ENCODE assay signal across 9 cellular contexts in genomic region chr1:178038372-178038771, GRCh38. TPM values are rescaled to one million over a fixed set of nuclear protein-coding genes. Genes with fewer than 3 reads are reported as not detected.
A peak's percentile ranks its signal among the peaks of the same experiment; 100 is the strongest.
DNase-seq lines count a peak whose midpoint lies in the region; ATAC-seq, FAIRE-seq and TF ChIP-seq lines count a peak whose summit lies in the region.
"Had no signal": no experiment of that assay in that cellular context is flagged by ENCODE, and none has a peak within 500 bp of the region (broad histone marks: within the 10 kb centered on the region; RNA-seq: fewer than 3 reads in every experiment).

No MANE protein-coding gene starts in this region.

- no peak for TF ChIP-seq CTCF in HFF-Myc (IDR thresholded peaks at IDR 0.05; ENCODE audit: low read depth, low read length, missing control alignments)
- TF ChIP-seq CTCF in bronchial epithelial cell (IDR thresholded peaks at IDR 0.05; ENCODE audit: insufficient read depth, low read length, severe bottlenecking): no peak
- no peak for TF ChIP-seq CTCF in liver (IDR thresholded peaks at IDR 0.05; ENCODE audit: low read depth, low read length, missing input control)

- peak overlapping the region; percentile 72 to 84 for H3K9ac ChIP-seq in liver (ENCODE audit: low read depth in 1 of 2, low read length in 2 of 2)

- DNase-seq in HFF-Myc (ENCODE audit: extremely low read depth, low read depth) (no peak), bronchial epithelial cell (ENCODE audit: low read depth) (no peak), small intestine (no peak), LoVo (ENCODE audit: low spot score) (no peak), CD1c-positive myeloid dendritic cell (ENCODE audit: extremely low spot score) (no peak), DMS79 treated with DMSO at 0.1 percent for 48 hours (lab: John Stamatoyannopoulos, UW) (no peak)

- H3K27me3 ChIP-seq in bronchial epithelial cell (ENCODE audit: control insufficient read depth, insufficient read depth, low read length) (no peaks in the 10 kb centered on the region), liver (ENCODE audit: control insufficient read depth in 4 of 4, insufficient read depth in 4 of 4, low read length in 3 of 4) (no peaks in the 10 kb centered on the region), small intestine (ENCODE audit: control insufficient read depth in 2 of 2, insufficient read depth in 2 of 2, low read length in 2 of 2) (no peaks in the 10 kb centered on the region)

- peak overlapping the region; percentile 74 to 87 for H3K27ac ChIP-seq in liver (ENCODE audit: low read depth in 1 of 2, low read length in 2 of 2)
- peak overlapping the region; percentile 38 to 77 for H3K27ac ChIP-seq in small intestine (ENCODE audit: low read depth in 1 of 2, low read length in 1 of 2)

- no peak for TF ChIP-seq RAD21 in liver (IDR thresholded peaks at IDR 0.05)

- ATAC-seq in GM19452 (IDR thresholded peaks at IDR 0.05; ENCODE audit: unreplicated experiment): no peak

- FAIRE-seq in bronchial epithelial cell (lab: Jason Lieb, UNC): no peak
- FAIRE-seq in small intestine (lab: Jason Lieb, UNC): no peak

- H3K4me3 ChIP-seq in HFF-Myc (replicated peaks; ENCODE audit: low read depth, low read length) (peak overlapping the region; percentile 54), bronchial epithelial cell (ENCODE audit: low read depth, low read length) (peak overlapping the region; percentile 73), liver (ENCODE audit: low read depth in 1 of 3, low read length in 3 of 3) (peak overlapping the region in 2 of 3 donors; percentile 11 to 80), small intestine (ENCODE audit: low read depth in 1 of 2, low read length in 2 of 2) (peak overlapping the region in 1 of 2 donors; percentile 72)

- WGBS in liver: 60% methylated on average over 11 of the region's 11 CpGs
- WGBS in small intestine, 3 donors: 39 to 74% (median 52%) methylated on average over 11 of the region's 11 CpGs

- H3K4me1 ChIP-seq in liver (ENCODE audit: control insufficient read depth in 4 of 4, insufficient read depth in 4 of 4, low read length in 3 of 4) (peaks cover 17 to 44% (median 25%) of the 10 kb centered on the region in 4 donors), small intestine (ENCODE audit: control insufficient read depth in 2 of 2, insufficient read depth in 1 of 2, low read depth in 1 of 2, low read length in 1 of 2) (peaks cover 0 to 6% of the 10 kb centered on the region in 2 donors)

- no peaks in the 10 kb centered on the region for H3K9me3 ChIP-seq in liver (ENCODE audit: control insufficient read depth in 4 of 4, low read length in 3 of 4)
- H3K9me3 ChIP-seq in small intestine (ENCODE audit: control insufficient read depth, low read depth): no peaks in the 10 kb centered on the region

- no peaks in the 10 kb centered on the region for H3K36me3 ChIP-seq in bronchial epithelial cell (ENCODE audit: control insufficient read depth, insufficient read depth, low read length)
- no peaks in the 10 kb centered on the region for H3K36me3 ChIP-seq in liver (ENCODE audit: control insufficient read depth in 4 of 4, insufficient read depth in 3 of 4, low read depth in 1 of 4, low read length in 3 of 4)
- H3K36me3 ChIP-seq in small intestine (ENCODE audit: control insufficient read depth in 2 of 2, insufficient read depth in 2 of 2, low read length in 2 of 2): peaks cover 0 to 2% of the 10 kb centered on the region in 2 donors

TF ChIP-seq in liver, 16 proteins besides CTCF, POLR2A, EP300 and RAD21:
- TF ChIP-seq ATF3 (IDR thresholded peaks at IDR 0.05) (no peak), HNF4A (conservative IDR thresholded peaks at IDR 0.05) (no peak), MAX (IDR thresholded peaks at IDR 0.05) (no peak), TAF1 (conservative IDR thresholded peaks at IDR 0.05) (peak; percentile 5)

RNA-seq across cellular contexts. Expression of gene RASAL2, which starts 55.5 kb away (rescaled TPM):
- total RNA-seq in bronchial epithelial cell: 9.7 and 12.4 TPM in 2 replicates
- 1 to 10 TPM; 6.0 to 8.1 TPM for total RNA-seq in liver
- 1 to 10 TPM; 1.8 to 2.2 TPM for polyA plus RNA-seq in liver
- 1 to 10 TPM; 1.8 to 4.3 (median 2.4) TPM for polyA plus RNA-seq in small intestine
- total RNA-seq: activated CD8-positive, alpha-beta memory T cell treated with anti-CD3 and anti-CD28 coated beads for 36 hours had no signal
